Comparison of ENCODE assay signal across 8 cellular contexts in genomic region chr6:7146079-7146828, GRCh38. TPM values are rescaled to one million over a fixed set of nuclear protein-coding genes. Genes with fewer than 3 reads are reported as not detected.
DNase-seq lines count a peak whose midpoint lies in the region; ATAC-seq, FAIRE-seq and TF ChIP-seq lines count a peak whose summit lies in the region.

No MANE protein-coding gene starts in this region.

- peaks cover 66% of the 10 kb centered on the region for H3K4me1 Mint-ChIP-seq in MCF 10A (ENCODE audit: insufficient read depth, unreplicated experiment)

- no peaks in the 10 kb centered on the region for H3K9me3 Mint-ChIP-seq in MCF 10A (ENCODE audit: unreplicated experiment)

- peak overlapping the region; percentile 19 for H3K27ac ChIP-seq in layer of hippocampus (ENCODE audit: low read depth, low read length)

- TF ChIP-seq CTCF in MCF 10A (IDR thresholded peaks at IDR 0.05; ENCODE audit: unreplicated experiment), result no peak

- BruUV-seq in MCF 10A (replicated peaks; lab: Mats Ljungman, UMichigan), result no TSS peak

- peak overlapping the region; percentile 51 for H3K4me3 Mint-ChIP-seq in MCF 10A (ENCODE audit: unreplicated experiment)

- CTCF ChIA-PET in MCF 10A (lab: Yijun Ruan, JAX), result interaction anchor here (0.6 to 1.3 kb wide), 8 partner anchors 17 to 502 kb away, joined by 3 to 5 read pairs (median 4); no protein-coding TSS in a partner anchor

- no peaks in the 10 kb centered on the region for H3K27me3 ChIP-seq in layer of hippocampus (ENCODE audit: control insufficient read depth, insufficient read depth, low read length)

- peak; percentile 61; the same call in 1 of the 2 replicates for TF ChIP-seq POLR2A in GM12891 (IDR thresholded peaks at IDR 0.05; ENCODE audit: low read depth, low read length)

- H3K36me3 Mint-ChIP-seq in MCF 10A (ENCODE audit: insufficient read depth, unreplicated experiment), result peaks cover 4% of the 10 kb centered on the region

- no peaks in the 10 kb centered on the region for H3K27me3 Mint-ChIP-seq in MCF 10A (ENCODE audit: insufficient read depth, unreplicated experiment)

- peak; percentile 50 for ATAC-seq in HG02678 (IDR thresholded peaks at IDR 0.05; ENCODE audit: unreplicated experiment)

- intact Hi-C loops in MCF 10A (cut with micrococcal nuclease), result loop anchor here (5.0 kb wide), 1 partner anchor 344 kb away; no protein-coding TSS in a partner anchor

- DNase-seq in GM12891 (ENCODE audit: insufficient read length, low spot score), result no peak
- peak; percentile 71 for DNase-seq in NOMO-1 treated with dmso at 0.1 percent for 144 hours (lab: John Stamatoyannopoulos, UW; ENCODE audit: unreplicated experiment)
- DNase-seq in MCF 10A (ENCODE audit: unreplicated experiment), result no peak
- peak; percentile 38 for DNase-seq in stromal cell of bone marrow (ENCODE audit: low read depth)
- DNase-seq in NCI-H2171 treated with DMSO at 0.1 percent for 48 hours (lab: John Stamatoyannopoulos, UW), result no peak
- no peak for DNase-seq in HuH-7.5 (ENCODE audit: low spot score)

- FAIRE-seq in GM12891 (lab: Jason Lieb, UNC), result peak; percentile 88

- H3K27ac Mint-ChIP-seq in MCF 10A (ENCODE audit: low read depth, unreplicated experiment), result peak overlapping the region; percentile 90

- POLR2A ChIA-PET in MCF 10A (lab: Yijun Ruan, JAX), result interaction anchor here (0.9 to 3.7 kb wide), 11 partner anchors 7 to 578 kb away, joined by 3 to 23 read pairs (median 6); partner anchors contain the start of gene RREB1

TF ChIP-seq in GM12891, 5 proteins besides CTCF, POLR2A, EP300 and RAD21:
- TF ChIP-seq POLR2AphosphoS5 (IDR thresholded peaks at IDR 0.05; ENCODE audit: low read depth, low read length) (peak; percentile 57; the same call in 1 of the 2 replicates), SPI1 (IDR thresholded peaks at IDR 0.05; ENCODE audit: low read depth, low read length) (peak; percentile 41; the same call in 1 of the 2 replicates), PAX5 (IDR thresholded peaks at IDR 0.05; ENCODE audit: insufficient read depth, low read length, severe bottlenecking) (no peak)

RNA-seq across cellular contexts. Expression of gene RREB1, which starts 38.5 kb away (rescaled TPM):
- polyA plus RNA-seq in GM12891 (2012; ENCODE audit: low read depth, missing spikeins), result 7.0 TPM
- total RNA-seq in MCF 10A (2022), result 51.8 and 53.5 TPM in 2 replicates

Comparison
In these comparisons a context has a peak if more than half of its experiments do, and no peak if none do; other contexts are left out.
1. DNase-seq: peak in NOMO-1 treated with dmso at 0.1 percent for 144 hours (single experiment) and stromal cell of bone marrow (single experiment); none in GM12891 (single experiment), MCF 10A (single experiment), NCI-H2171 treated with DMSO at 0.1 percent for 48 hours (single experiment) and HuH-7.5 (single experiment).